Comparison of ENCODE assay signal across 1 cellular context in genomic region chr11:1057806-1058205, GRCh38.
TF ChIP-seq lines count a peak whose summit lies in the region.

No MANE protein-coding gene starts in this region.

TF ChIP-seq in WTC11, 78 proteins besides CTCF, POLR2A, EP300 and RAD21 (continued from another document):
- no peak for TF ChIP-seq NR2C2 (CRISPR knock-in tag; IDR thresholded peaks at IDR 0.05)
- TF ChIP-seq NR1H2 (CRISPR knock-in tag; IDR thresholded peaks at IDR 0.05), result no peak
- TF ChIP-seq MYBL2 (CRISPR knock-in tag; IDR thresholded peaks at IDR 0.05), result no peak
- TF ChIP-seq, protein P1, sequence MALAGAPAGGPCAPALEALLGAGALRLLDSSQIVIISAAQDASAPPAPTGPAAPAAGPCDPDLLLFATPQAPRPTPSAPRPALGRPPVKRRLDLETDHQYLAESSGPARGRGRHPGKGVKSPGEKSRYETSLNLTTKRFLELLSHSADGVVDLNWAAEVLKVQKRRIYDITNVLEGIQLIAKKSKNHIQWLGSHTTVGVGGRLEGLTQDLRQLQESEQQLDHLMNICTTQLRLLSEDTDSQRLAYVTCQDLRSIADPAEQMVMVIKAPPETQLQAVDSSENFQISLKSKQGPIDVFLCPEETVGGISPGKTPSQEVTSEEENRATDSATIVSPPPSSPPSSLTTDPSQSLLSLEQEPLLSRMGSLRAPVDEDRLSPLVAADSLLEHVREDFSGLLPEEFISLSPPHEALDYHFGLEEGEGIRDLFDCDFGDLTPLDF (CRISPR knock-in tag; IDR thresholded peaks at IDR 0.05), result no peak
- TF ChIP-seq HMGXB4 (CRISPR knock-in tag; IDR thresholded peaks at IDR 0.05), result no peak
- TF ChIP-seq AR (CRISPR knock-in tag; IDR thresholded peaks at IDR 0.05), result no peak
- TF ChIP-seq, protein P2, sequence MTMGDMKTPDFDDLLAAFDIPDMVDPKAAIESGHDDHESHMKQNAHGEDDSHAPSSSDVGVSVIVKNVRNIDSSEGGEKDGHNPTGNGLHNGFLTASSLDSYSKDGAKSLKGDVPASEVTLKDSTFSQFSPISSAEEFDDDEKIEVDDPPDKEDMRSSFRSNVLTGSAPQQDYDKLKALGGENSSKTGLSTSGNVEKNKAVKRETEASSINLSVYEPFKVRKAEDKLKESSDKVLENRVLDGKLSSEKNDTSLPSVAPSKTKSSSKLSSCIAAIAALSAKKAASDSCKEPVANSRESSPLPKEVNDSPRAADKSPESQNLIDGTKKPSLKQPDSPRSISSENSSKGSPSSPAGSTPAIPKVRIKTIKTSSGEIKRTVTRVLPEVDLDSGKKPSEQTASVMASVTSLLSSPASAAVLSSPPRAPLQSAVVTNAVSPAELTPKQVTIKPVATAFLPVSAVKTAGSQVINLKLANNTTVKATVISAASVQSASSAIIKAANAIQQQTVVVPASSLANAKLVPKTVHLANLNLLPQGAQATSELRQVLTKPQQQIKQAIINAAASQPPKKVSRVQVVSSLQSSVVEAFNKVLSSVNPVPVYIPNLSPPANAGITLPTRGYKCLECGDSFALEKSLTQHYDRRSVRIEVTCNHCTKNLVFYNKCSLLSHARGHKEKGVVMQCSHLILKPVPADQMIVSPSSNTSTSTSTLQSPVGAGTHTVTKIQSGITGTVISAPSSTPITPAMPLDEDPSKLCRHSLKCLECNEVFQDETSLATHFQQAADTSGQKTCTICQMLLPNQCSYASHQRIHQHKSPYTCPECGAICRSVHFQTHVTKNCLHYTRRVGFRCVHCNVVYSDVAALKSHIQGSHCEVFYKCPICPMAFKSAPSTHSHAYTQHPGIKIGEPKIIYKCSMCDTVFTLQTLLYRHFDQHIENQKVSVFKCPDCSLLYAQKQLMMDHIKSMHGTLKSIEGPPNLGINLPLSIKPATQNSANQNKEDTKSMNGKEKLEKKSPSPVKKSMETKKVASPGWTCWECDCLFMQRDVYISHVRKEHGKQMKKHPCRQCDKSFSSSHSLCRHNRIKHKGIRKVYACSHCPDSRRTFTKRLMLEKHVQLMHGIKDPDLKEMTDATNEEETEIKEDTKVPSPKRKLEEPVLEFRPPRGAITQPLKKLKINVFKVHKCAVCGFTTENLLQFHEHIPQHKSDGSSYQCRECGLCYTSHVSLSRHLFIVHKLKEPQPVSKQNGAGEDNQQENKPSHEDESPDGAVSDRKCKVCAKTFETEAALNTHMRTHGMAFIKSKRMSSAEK (CRISPR knock-in tag; IDR thresholded peaks at IDR 0.05; ENCODE audit: borderline replicate concordance), result no peak
- TF ChIP-seq JUN (CRISPR knock-in tag; IDR thresholded peaks at IDR 0.05), result no peak
- TF ChIP-seq RELA (CRISPR knock-in tag; IDR thresholded peaks at IDR 0.05; ENCODE audit: borderline replicate concordance), result no peak
